Comparison of ENCODE assay signal across 1 cellular context in the genomic region with DNA sequence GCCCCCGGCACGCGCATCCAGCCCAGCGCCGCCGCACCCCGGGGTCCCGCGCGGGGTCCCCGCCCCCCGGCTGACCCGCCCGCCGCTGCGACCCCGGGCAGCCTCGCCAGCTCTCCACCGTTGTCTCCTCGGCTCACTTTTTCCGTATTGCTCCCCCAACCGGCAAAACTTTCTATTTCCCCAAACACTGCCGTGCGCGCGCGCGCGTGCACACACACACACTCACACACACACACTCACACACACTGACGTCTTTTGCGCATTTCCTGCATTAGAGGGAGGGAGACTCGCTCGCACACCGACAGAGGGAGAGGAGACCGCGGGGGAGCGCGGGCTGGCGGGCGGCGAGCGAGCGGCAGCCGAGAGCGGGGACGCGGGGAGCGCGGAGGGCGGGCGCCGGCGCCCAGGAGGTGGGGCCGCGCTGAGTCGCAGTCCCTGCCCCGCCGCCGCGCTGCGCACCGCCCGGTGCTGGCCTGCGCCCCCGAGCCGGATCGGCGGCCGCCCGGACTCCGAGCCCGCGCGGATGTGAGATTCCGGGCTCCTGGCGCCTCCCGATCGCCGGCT.
A peak's percentile ranks its signal among the peaks of the same experiment; 100 is the strongest.
TF ChIP-seq lines count a peak whose summit lies in the region.

No MANE protein-coding gene starts in this region.

TF ChIP-seq in HepG2, 621 proteins besides CTCF, POLR2A, EP300 and RAD21 (continued from another document and continues in another):
- TF ChIP-seq ZNF205 (CRISPR knock-in tag; IDR thresholded peaks at IDR 0.05) (0 out of 2 replicates have a peak, but pooled peaks have one; percentile 42), SMAD1 (CRISPR knock-in tag; IDR thresholded peaks at IDR 0.05; ENCODE audit: borderline replicate concordance, low read depth) (peak; percentile 41; the same call in 1 of the 2 replicates), SP1 (IDR thresholded peaks at IDR 0.05) (no peak), SP1 (CRISPR knock-in tag; IDR thresholded peaks at IDR 0.05) (peak; percentile 49; the same call in 1 of the 2 replicates), KDM1A (CRISPR knock-in tag; IDR thresholded peaks at IDR 0.05) (peak; percentile 54; the same call in 1 of the 2 replicates), JUN (CRISPR knock-in tag; IDR thresholded peaks at IDR 0.05) (0 out of 2 replicates have a peak, but pooled peaks have one; percentile 50), PLRG1 (conservative IDR thresholded peaks at IDR 0.05) (no peak), PAF1 (CRISPR knock-in tag; IDR thresholded peaks at IDR 0.05) (no peak), REPIN1 (CRISPR knock-in tag; IDR thresholded peaks at IDR 0.05; ENCODE audit: borderline replicate concordance, low read depth) (peak; percentile 40; the same call in 1 of the 2 replicates), NR2F6 (IDR thresholded peaks at IDR 0.05) (no peak), NR2F6 (CRISPR knock-in tag; IDR thresholded peaks at IDR 0.05) (peak; percentile 73), ZNF34 (CRISPR knock-in tag; IDR thresholded peaks at IDR 0.05; ENCODE audit: borderline replicate concordance) (no peak), ZFP37 (CRISPR knock-in tag; IDR thresholded peaks at IDR 0.05; ENCODE audit: borderline replicate concordance) (no peak), ZNF550 (CRISPR knock-in tag; IDR thresholded peaks at IDR 0.05; ENCODE audit: borderline replicate concordance) (no peak), CC2D1A (CRISPR knock-in tag; IDR thresholded peaks at IDR 0.05) (no peak), HNRNPLL (IDR thresholded peaks at IDR 0.05; ENCODE audit: low read depth, low read length, poor library complexity, severe bottlenecking) (peak; percentile 95), ZNF776 (CRISPR knock-in tag; IDR thresholded peaks at IDR 0.05) (0 out of 2 replicates have a peak, but pooled peaks have one; percentile 48), THAP11 (CRISPR knock-in tag; IDR thresholded peaks at IDR 0.05) (peak; percentile 68), ZNF138 (CRISPR knock-in tag; IDR thresholded peaks at IDR 0.05; ENCODE audit: low read depth) (no peak), MAFK (conservative IDR thresholded peaks at IDR 0.05 in 1 of 2, IDR thresholded peaks at IDR 0.05 in 1 of 2; ENCODE audit: low read length in 2 of 2) (no peak)
- TF ChIP-seq, protein P1, sequence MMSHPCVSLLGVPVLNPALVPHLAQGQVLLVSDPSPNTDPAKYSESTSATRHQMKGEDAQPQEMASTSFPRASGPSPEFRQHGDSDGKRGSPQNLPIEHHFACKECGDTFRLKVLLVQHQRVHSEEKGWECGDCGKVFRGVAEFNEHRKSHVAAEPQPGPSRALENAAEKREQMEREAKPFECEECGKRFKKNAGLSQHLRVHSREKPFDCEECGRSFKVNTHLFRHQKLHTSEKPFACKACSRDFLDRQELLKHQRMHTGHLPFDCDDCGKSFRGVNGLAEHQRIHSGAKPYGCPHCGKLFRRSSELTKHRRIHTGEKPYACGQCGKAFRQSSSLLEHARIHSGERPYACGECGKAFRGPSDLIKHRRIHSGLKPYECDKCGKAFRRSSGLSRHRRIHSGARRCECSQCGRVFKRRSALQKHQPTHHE (CRISPR knock-in tag; IDR thresholded peaks at IDR 0.05; ENCODE audit: borderline replicate concordance): no peak
- TF ChIP-seq, protein P2, sequence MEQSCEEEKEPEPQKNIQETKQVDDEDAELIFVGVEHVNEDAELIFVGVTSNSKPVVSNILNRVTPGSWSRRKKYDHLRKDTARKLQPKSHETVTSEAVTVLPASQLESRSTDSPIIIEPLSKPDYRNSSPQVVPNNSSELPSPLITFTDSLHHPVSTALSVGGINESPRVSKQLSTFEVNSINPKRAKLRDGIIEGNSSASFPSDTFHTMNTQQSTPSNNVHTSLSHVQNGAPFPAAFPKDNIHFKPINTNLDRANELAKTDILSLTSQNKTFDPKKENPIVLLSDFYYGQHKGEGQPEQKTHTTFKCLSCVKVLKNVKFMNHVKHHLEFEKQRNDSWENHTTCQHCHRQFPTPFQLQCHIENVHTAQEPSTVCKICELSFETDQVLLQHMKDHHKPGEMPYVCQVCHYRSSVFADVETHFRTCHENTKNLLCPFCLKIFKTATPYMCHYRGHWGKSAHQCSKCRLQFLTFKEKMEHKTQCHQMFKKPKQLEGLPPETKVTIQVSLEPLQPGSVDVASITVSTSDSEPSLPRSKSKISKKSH (CRISPR knock-in tag; IDR thresholded peaks at IDR 0.05; ENCODE audit: borderline replicate concordance): 0 out of 2 replicates have a peak, but pooled peaks have one; percentile 28
- TF ChIP-seq, protein P3, sequence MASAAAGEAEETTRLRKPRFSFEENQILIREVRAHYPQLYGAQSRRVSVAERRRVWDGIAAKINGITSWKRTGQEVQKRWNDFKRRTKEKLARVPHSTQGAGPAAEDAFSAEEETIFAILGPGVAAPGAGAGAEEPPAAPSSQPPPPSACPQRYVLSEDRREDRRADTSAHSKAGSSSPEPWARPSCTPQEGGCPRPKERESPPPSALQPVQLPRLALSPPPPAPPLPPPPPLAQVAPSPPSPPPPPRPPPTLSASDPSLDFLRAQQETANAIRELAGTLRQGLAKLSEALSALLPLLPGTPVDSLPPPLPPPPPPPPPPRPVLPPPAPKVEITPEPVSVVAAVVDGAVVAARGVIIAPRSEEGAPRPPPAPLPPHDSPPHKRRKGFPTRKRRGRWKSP (CRISPR knock-in tag; IDR thresholded peaks at IDR 0.05): peak; percentile 96
- TF ChIP-seq, protein P4, sequence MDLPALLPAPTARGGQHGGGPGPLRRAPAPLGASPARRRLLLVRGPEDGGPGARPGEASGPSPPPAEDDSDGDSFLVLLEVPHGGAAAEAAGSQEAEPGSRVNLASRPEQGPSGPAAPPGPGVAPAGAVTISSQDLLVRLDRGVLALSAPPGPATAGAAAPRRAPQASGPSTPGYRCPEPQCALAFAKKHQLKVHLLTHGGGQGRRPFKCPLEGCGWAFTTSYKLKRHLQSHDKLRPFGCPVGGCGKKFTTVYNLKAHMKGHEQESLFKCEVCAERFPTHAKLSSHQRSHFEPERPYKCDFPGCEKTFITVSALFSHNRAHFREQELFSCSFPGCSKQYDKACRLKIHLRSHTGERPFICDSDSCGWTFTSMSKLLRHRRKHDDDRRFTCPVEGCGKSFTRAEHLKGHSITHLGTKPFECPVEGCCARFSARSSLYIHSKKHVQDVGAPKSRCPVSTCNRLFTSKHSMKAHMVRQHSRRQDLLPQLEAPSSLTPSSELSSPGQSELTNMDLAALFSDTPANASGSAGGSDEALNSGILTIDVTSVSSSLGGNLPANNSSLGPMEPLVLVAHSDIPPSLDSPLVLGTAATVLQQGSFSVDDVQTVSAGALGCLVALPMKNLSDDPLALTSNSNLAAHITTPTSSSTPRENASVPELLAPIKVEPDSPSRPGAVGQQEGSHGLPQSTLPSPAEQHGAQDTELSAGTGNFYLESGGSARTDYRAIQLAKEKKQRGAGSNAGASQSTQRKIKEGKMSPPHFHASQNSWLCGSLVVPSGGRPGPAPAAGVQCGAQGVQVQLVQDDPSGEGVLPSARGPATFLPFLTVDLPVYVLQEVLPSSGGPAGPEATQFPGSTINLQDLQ (CRISPR knock-in tag; IDR thresholded peaks at IDR 0.05): no peak
- TF ChIP-seq, protein P5, sequence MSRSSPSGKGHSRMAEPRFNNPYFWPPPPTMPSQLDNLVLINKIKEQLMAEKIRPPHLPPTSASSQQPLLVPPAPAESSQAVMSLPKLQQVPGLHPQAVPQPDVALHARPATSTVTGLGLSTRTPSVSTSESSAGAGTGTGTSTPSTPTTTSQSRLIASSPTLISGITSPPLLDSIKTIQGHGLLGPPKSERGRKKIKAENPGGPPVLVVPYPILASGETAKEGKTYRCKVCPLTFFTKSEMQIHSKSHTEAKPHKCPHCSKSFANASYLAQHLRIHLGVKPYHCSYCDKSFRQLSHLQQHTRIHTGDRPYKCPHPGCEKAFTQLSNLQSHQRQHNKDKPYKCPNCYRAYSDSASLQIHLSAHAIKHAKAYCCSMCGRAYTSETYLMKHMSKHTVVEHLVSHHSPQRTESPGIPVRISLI (CRISPR knock-in tag; IDR thresholded peaks at IDR 0.05; ENCODE audit: borderline replicate concordance): no peak
- TF ChIP-seq, protein P6, sequence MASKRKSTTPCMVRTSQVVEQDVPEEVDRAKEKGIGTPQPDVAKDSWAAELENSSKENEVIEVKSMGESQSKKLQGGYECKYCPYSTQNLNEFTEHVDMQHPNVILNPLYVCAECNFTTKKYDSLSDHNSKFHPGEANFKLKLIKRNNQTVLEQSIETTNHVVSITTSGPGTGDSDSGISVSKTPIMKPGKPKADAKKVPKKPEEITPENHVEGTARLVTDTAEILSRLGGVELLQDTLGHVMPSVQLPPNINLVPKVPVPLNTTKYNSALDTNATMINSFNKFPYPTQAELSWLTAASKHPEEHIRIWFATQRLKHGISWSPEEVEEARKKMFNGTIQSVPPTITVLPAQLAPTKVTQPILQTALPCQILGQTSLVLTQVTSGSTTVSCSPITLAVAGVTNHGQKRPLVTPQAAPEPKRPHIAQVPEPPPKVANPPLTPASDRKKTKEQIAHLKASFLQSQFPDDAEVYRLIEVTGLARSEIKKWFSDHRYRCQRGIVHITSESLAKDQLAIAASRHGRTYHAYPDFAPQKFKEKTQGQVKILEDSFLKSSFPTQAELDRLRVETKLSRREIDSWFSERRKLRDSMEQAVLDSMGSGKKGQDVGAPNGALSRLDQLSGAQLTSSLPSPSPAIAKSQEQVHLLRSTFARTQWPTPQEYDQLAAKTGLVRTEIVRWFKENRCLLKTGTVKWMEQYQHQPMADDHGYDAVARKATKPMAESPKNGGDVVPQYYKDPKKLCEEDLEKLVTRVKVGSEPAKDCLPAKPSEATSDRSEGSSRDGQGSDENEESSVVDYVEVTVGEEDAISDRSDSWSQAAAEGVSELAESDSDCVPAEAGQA (IDR thresholded peaks at IDR 0.05; ENCODE audit: low read depth): peak; percentile 78
- TF ChIP-seq, protein P6 (CRISPR knock-in tag; IDR thresholded peaks at IDR 0.05; ENCODE audit: borderline replicate concordance): peak; percentile 86; the same call in 1 of the 2 replicates
- TF ChIP-seq, protein P7, sequence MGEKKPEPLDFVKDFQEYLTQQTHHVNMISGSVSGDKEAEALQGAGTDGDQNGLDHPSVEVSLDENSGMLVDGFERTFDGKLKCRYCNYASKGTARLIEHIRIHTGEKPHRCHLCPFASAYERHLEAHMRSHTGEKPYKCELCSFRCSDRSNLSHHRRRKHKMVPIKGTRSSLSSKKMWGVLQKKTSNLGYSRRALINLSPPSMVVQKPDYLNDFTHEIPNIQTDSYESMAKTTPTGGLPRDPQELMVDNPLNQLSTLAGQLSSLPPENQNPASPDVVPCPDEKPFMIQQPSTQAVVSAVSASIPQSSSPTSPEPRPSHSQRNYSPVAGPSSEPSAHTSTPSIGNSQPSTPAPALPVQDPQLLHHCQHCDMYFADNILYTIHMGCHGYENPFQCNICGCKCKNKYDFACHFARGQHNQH (CRISPR knock-in tag; IDR thresholded peaks at IDR 0.05): no peak
- TF ChIP-seq, protein P8, sequence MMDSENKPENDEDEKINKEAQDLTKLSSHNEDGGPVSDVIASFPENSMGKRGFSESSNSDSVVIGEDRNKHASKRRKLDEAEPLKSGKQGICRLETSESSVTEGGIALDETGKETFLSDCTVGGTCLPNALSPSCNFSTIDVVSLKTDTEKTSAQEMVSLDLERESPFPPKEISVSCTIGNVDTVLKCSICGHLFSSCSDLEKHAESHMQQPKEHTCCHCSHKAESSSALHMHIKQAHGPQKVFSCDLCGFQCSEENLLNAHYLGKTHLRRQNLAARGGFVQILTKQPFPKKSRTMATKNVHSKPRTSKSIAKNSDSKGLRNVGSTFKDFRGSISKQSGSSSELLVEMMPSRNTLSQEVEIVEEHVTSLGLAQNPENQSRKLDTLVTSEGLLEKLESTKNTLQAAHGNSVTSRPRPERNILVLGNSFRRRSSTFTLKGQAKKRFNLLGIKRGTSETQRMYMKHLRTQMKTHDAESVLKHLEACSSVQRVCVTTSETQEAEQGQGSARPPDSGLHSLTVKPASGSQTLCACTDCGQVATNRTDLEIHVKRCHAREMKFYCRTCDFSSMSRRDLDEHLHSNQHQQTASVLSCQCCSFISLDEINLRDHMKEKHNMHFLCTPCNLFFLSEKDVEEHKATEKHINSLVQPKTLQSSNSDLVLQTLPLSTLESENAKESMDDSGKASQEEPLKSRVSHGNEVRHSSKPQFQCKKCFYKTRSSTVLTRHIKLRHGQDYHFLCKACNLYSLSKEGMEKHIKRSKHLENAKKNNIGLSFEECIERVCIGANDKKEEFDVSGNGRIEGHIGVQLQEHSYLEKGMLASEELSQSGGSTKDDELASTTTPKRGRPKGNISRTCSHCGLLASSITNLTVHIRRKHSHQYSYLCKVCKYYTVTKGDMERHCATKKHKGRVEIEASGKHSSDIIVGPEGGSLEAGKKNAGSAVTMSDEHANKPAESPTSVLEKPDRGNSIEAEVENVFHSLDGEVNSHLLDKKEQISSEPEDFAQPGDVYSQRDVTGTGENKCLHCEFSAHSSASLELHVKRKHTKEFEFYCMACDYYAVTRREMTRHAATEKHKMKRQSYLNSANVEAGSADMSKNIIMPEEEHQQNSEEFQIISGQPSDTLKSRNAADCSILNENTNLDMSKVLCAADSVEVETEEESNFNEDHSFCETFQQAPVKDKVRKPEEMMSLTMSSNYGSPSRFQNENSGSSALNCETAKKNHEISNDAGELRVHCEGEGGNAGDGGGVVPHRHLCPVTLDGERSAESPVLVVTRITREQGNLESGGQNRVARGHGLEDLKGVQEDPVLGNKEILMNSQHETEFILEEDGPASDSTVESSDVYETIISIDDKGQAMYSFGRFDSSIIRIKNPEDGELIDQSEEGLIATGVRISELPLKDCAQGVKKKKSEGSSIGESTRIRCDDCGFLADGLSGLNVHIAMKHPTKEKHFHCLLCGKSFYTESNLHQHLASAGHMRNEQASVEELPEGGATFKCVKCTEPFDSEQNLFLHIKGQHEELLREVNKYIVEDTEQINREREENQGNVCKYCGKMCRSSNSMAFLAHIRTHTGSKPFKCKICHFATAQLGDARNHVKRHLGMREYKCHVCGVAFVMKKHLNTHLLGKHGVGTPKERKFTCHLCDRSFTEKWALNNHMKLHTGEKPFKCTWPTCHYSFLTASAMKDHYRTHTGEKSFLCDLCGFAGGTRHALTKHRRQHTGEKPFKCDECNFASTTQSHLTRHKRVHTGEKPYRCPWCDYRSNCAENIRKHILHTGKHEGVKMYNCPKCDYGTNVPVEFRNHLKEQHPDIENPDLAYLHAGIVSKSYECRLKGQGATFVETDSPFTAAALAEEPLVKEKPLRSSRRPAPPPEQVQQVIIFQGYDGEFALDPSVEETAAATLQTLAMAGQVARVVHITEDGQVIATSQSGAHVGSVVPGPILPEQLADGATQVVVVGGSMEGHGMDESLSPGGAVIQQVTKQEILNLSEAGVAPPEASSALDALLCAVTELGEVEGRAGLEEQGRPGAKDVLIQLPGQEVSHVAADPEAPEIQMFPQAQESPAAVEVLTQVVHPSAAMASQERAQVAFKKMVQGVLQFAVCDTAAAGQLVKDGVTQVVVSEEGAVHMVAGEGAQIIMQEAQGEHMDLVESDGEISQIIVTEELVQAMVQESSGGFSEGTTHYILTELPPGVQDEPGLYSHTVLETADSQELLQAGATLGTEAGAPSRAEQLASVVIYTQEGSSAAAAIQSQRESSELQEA (CRISPR knock-in tag; IDR thresholded peaks at IDR 0.05; ENCODE audit: not compliant biosample characterization): no peak
